ENCODE assay signal across 1 cellular context in genomic region chr2:171416009-171416926, GRCh38.
TF ChIP-seq lines count a peak whose summit lies in the region.

No MANE protein-coding gene starts in this region.

TF ChIP-seq in SK-N-SH, 30 proteins besides CTCF, POLR2A, EP300 and RAD21 (continued from another document):
- TF ChIP-seq YY1 (IDR thresholded peaks at IDR 0.05; ENCODE audit: low read depth), result no peak
- TF ChIP-seq FOSL2 (IDR thresholded peaks at IDR 0.05; ENCODE audit: borderline replicate concordance, low read depth), result no peak
- 0 out of 2 replicates have a peak, but pooled peaks have one; percentile 50 for TF ChIP-seq SIN3A (IDR thresholded peaks at IDR 0.05; ENCODE audit: borderline replicate concordance, low read depth, low read length)
- no peak for TF ChIP-seq EZH2phosphoT487 (IDR thresholded peaks at IDR 0.05; ENCODE audit: borderline replicate concordance, low read depth)
- no peak for TF ChIP-seq JUND (IDR thresholded peaks at IDR 0.05)
- TF ChIP-seq USF1 (IDR thresholded peaks at IDR 0.05; ENCODE audit: borderline replicate concordance, low read depth), result no peak
- peak; percentile 66 for TF ChIP-seq RCOR1 (IDR thresholded peaks at IDR 0.05; ENCODE audit: low read length)
- TF ChIP-seq TEAD4 (IDR thresholded peaks at IDR 0.05; ENCODE audit: borderline replicate concordance, insufficient read depth), result no peak
